24 cellular contexts compared by ENCODE assay signal in the genomic region with DNA sequence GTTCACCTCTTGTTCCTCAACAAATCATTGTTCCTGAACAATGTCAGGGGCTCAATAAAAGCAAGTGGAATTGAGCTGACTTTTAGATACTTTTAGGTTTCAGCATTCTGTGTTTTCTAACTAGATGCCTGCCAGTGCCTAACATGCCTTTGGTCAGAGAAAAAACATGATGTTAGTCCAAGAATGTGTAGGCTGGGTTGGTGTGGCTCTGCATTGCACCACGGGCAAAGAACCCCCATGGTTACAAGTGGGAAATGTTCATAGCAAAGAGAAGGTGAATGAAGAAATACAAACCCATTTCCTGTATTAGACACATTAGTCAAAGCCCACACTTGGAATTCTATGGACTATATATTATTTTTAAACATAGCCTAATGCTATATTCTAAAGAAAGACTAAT.
DNase-seq lines count a peak whose midpoint lies in the region; ATAC-seq, FAIRE-seq and TF ChIP-seq lines count a peak whose summit lies in the region.
"Had no signal": no experiment of that assay in that cellular context is flagged by ENCODE, and none has a peak within 500 bp of the region (broad histone marks: within the 10 kb centered on the region; RNA-seq: fewer than 3 reads in every experiment).

No MANE protein-coding gene starts in this region.

- H3K4me3 ChIP-seq in adipocyte (ENCODE audit: low read length): no peak overlapping the region
- H3K4me3 ChIP-seq in choroid plexus epithelial cell (ENCODE audit: low read depth, low read length): no peak overlapping the region
- H3K4me3 ChIP-seq: GM23338 had no signal

- H3K9me3 ChIP-seq in adipocyte (ENCODE audit: control insufficient read depth, low read length): no peaks in the 10 kb centered on the region

- no peak for TF ChIP-seq CTCF in choroid plexus epithelial cell (conservative IDR thresholded peaks at IDR 0.05; ENCODE audit: low read depth, low read length)

- DNase-seq in EH (ENCODE audit: low read depth) (peak; percentile 6), adipocyte (ENCODE audit: low read depth) (peak; percentile 59), choroid plexus epithelial cell (ENCODE audit: low read depth) (peak; percentile 68), non-pigmented ciliary epithelial cell (ENCODE audit: low read depth) (peak; percentile 4), RCC 7860 (ENCODE audit: low spot score) (no peak), SKM-1 (lab: John Stamatoyannopoulos, UW; ENCODE audit: unreplicated experiment) (no peak)
- DNase-seq in activated CD4-positive, alpha-beta memory T cell treated with anti-CD3 and anti-CD28 coated beads, Interleukin-2, amount 10 ng/mL, durations not matched to agents 7 days and 5 days: no peak
- no peak for DNase-seq in activated T-cell treated with anti-CD3 and anti-CD28 coated beads, Interleukin-2, amount 50 U/mL, for 4 hours
- DNase-seq: Calu3; CD8-positive, alpha-beta memory T cell; DMS79 treated with DMSO at 0.1 percent for 48 hours; H9; MM.1S; NCI-H2029; NCI-H526 treated with DMSO at 0.1 percent for 48 hours; SHP77 treated with DMSO at 0.1 percent for 48 hours; SW 1271 had no signal

- H3K4me1 ChIP-seq in adipocyte (ENCODE audit: control insufficient read depth, insufficient read depth, low read length): no peaks in the 10 kb centered on the region

- H3K27me3 ChIP-seq in adipocyte (replicated peaks; ENCODE audit: control insufficient read depth, insufficient read depth, low read length): no peaks in the 10 kb centered on the region

- no peak overlapping the region for H3K4me3 Mint-ChIP-seq in activated CD4-positive, alpha-beta memory T cell treated with anti-CD3 and anti-CD28 coated beads, Interleukin-2, amount 10 ng/mL, durations not matched to agents 7 days and 5 days
- no peak overlapping the region for H3K4me3 Mint-ChIP-seq in activated T-cell treated with anti-CD3 and anti-CD28 coated beads, Interleukin-2, amount 50 U/mL, for 4 hours
- H3K4me3 Mint-ChIP-seq: B cell; CD14-positive monocyte; CD8-positive, alpha-beta memory T cell; GM23338; H9 had no signal

- H3K4me1 Mint-ChIP-seq in activated CD4-positive, alpha-beta memory T cell treated with anti-CD3 and anti-CD28 coated beads, Interleukin-2, amount 10 ng/mL, durations not matched to agents 7 days and 5 days: peaks cover 4% of the 10 kb centered on the region
- peaks cover 21% of the 10 kb centered on the region for H3K4me1 Mint-ChIP-seq in activated T-cell treated with anti-CD3 and anti-CD28 coated beads, Interleukin-2, amount 50 U/mL, for 4 hours (ENCODE audit: low read depth)
- H3K4me1 Mint-ChIP-seq: CD14-positive monocyte, GM23338, H9 had no signal

- H3K27ac Mint-ChIP-seq in activated CD4-positive, alpha-beta memory T cell treated with anti-CD3 and anti-CD28 coated beads, Interleukin-2, amount 10 ng/mL, durations not matched to agents 7 days and 5 days: no peak overlapping the region
- H3K27ac Mint-ChIP-seq: B cell; CD14-positive monocyte; CD8-positive, alpha-beta memory T cell; GM23338; H9; IgD-negative memory B cell had no signal

- no peak overlapping the region for H3K9ac ChIP-seq in adipocyte (ENCODE audit: low read length)
- H3K9ac ChIP-seq: KMS-11 had no signal

- H3K9me3 Mint-ChIP-seq in activated CD4-positive, alpha-beta memory T cell treated with anti-CD3 and anti-CD28 coated beads, Interleukin-2, amount 10 ng/mL, durations not matched to agents 7 days and 5 days: peaks cover 11% of the 10 kb centered on the region
- H3K9me3 Mint-ChIP-seq in activated T-cell treated with anti-CD3 and anti-CD28 coated beads, Interleukin-2, amount 50 U/mL, for 4 hours: peaks cover 4% of the 10 kb centered on the region
- H3K9me3 Mint-ChIP-seq: GM23338, H9 had no signal

- CTCF ChIA-PET in activated CD4-positive, alpha-beta memory T cell treated with anti-CD3 and anti-CD28 coated beads, Interleukin-2, amount 10 ng/mL, durations not matched to agents 7 days and 5 days (lab: Charles Lee): no interaction called here

- POLR2A ChIA-PET in activated CD4-positive, alpha-beta memory T cell treated with anti-CD3 and anti-CD28 coated beads, Interleukin-2, amount 10 ng/mL, durations not matched to agents 7 days and 5 days (lab: Charles Lee): no interaction called here

- no peak for FAIRE-seq in RCC 7860 (lab: Jason Lieb, UNC)
- FAIRE-seq: A204.1, GM18507 had no signal

- H3K27me3 Mint-ChIP-seq in activated CD4-positive, alpha-beta memory T cell treated with anti-CD3 and anti-CD28 coated beads, Interleukin-2, amount 10 ng/mL, durations not matched to agents 7 days and 5 days: no peaks in the 10 kb centered on the region
- H3K27me3 Mint-ChIP-seq in activated T-cell treated with anti-CD3 and anti-CD28 coated beads, Interleukin-2, amount 50 U/mL, for 4 hours (ENCODE audit: low read depth): no peaks in the 10 kb centered on the region
- H3K27me3 Mint-ChIP-seq: CD8-positive, alpha-beta memory T cell had no signal

- H3K36me3 Mint-ChIP-seq in activated CD4-positive, alpha-beta memory T cell treated with anti-CD3 and anti-CD28 coated beads, Interleukin-2, amount 10 ng/mL, durations not matched to agents 7 days and 5 days (ENCODE audit: low read depth): no peaks in the 10 kb centered on the region
- H3K36me3 Mint-ChIP-seq in activated T-cell treated with anti-CD3 and anti-CD28 coated beads, Interleukin-2, amount 50 U/mL, for 4 hours (ENCODE audit: insufficient read depth): no peaks in the 10 kb centered on the region
- H3K36me3 Mint-ChIP-seq: CD14-positive monocyte, IgD-negative memory B cell had no signal

- ATAC-seq in activated T-cell treated with anti-CD3 and anti-CD28 coated beads, Interleukin-2, amount 50 U/mL, for 4 hours: no peak
- ATAC-seq: GM23338 had no signal

- no peaks in the 10 kb centered on the region for H3K36me3 ChIP-seq in adipocyte (ENCODE audit: control insufficient read depth, insufficient read depth, low read length, severe bottlenecking)

Comparison
In these comparisons a context has a peak if more than half of its experiments do, and no peak if none do; other contexts are left out.
1. DNase-seq: peak in EH (single experiment), adipocyte (single experiment), choroid plexus epithelial cell (single experiment) and non-pigmented ciliary epithelial cell (single experiment); none in RCC 7860 (single experiment), SKM-1 (single experiment), activated CD4-positive, alpha-beta memory T cell treated with anti-CD3 and anti-CD28 coated beads, Interleukin-2, amount 10 ng/mL, durations not matched to agents 7 days and 5 days (single experiment) and activated T-cell treated with anti-CD3 and anti-CD28 coated beads, Interleukin-2, amount 50 U/mL, for 4 hours (single experiment).